ENCODE assay signal across 1 cellular context in the genomic region with DNA sequence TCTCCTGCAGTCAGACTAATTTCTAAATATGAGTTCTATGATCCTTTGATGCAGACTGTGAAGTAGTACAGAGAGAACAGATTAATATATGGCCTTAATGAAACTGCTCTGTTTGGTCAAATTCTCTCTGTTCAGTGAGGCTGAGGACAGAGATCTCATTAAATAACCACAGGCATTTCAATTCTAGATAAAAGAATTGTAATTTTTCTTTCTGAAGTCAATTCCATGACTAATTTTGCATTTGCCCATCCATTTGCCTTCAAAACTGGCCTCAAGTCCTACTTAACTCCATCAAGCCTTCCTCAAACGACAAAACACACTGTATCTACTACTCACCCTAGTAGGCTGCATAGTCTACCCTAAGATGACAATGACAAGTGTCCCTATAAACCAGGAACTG.
TF ChIP-seq lines count a peak whose summit lies in the region.

No MANE protein-coding gene starts in this region.

TF ChIP-seq in GM12878, 131 proteins besides CTCF, POLR2A, EP300 and RAD21:
- TF ChIP-seq IRF4 (IDR thresholded peaks at IDR 0.05; ENCODE audit: low read depth, low read length) = no peak
- no peak for TF ChIP-seq KDM1A (IDR thresholded peaks at IDR 0.05; ENCODE audit: borderline replicate concordance)
- no peak for TF ChIP-seq JUNB (IDR thresholded peaks at IDR 0.05)
- TF ChIP-seq SIN3A (IDR thresholded peaks at IDR 0.05; ENCODE audit: low read depth, low read length) = no peak
- TF ChIP-seq, protein P1, sequence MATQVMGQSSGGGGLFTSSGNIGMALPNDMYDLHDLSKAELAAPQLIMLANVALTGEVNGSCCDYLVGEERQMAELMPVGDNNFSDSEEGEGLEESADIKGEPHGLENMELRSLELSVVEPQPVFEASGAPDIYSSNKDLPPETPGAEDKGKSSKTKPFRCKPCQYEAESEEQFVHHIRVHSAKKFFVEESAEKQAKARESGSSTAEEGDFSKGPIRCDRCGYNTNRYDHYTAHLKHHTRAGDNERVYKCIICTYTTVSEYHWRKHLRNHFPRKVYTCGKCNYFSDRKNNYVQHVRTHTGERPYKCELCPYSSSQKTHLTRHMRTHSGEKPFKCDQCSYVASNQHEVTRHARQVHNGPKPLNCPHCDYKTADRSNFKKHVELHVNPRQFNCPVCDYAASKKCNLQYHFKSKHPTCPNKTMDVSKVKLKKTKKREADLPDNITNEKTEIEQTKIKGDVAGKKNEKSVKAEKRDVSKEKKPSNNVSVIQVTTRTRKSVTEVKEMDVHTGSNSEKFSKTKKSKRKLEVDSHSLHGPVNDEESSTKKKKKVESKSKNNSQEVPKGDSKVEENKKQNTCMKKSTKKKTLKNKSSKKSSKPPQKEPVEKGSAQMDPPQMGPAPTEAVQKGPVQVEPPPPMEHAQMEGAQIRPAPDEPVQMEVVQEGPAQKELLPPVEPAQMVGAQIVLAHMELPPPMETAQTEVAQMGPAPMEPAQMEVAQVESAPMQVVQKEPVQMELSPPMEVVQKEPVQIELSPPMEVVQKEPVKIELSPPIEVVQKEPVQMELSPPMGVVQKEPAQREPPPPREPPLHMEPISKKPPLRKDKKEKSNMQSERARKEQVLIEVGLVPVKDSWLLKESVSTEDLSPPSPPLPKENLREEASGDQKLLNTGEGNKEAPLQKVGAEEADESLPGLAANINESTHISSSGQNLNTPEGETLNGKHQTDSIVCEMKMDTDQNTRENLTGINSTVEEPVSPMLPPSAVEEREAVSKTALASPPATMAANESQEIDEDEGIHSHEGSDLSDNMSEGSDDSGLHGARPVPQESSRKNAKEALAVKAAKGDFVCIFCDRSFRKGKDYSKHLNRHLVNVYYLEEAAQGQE (IDR thresholded peaks at IDR 0.05; ENCODE audit: low read depth, low read length) = no peak
- no peak for TF ChIP-seq MEF2B (IDR thresholded peaks at IDR 0.05; ENCODE audit: partially characterized antibody, poor library complexity, severe bottlenecking)
- no peak for TF ChIP-seq POLR2AphosphoS5 (IDR thresholded peaks at IDR 0.05; ENCODE audit: low read length)
- no peak for TF ChIP-seq SMAD5 (IDR thresholded peaks at IDR 0.05; ENCODE audit: low read depth)
- no peak for TF ChIP-seq KLF5 (IDR thresholded peaks at IDR 0.05; ENCODE audit: partially characterized antibody)
- no peak for TF ChIP-seq RFX5 (IDR thresholded peaks at IDR 0.05; ENCODE audit: low read depth, low read length)
- no peak for TF ChIP-seq IKZF2 (IDR thresholded peaks at IDR 0.05)
- TF ChIP-seq FOXK2 (IDR thresholded peaks at IDR 0.05) = no peak
- no peak for TF ChIP-seq EZH2 (IDR thresholded peaks at IDR 0.05; ENCODE audit: borderline replicate concordance, control insufficient read depth, low read depth, low read length)
